1 cellular context compared by ENCODE assay signal in the genomic region with DNA sequence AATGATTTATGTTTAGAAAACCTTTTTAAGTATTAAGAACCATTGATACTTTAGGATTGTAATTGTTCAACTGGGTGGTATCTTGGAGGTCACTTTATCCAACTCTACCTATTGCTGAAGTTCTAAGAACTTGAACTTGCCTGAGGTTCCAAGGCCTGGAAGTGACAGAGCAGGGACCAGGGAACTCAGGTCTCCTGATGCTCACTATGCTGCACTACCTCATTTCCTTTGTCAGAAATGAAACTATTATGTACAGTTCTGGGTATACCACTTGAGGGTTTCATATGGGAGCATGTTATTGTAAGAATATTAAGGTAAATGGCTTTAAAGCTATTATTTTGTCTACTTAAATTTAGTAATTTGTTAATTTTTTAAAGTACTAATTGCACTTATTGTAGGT.
TF ChIP-seq lines count a peak whose summit lies in the region.

No MANE protein-coding gene starts in this region.

TF ChIP-seq in GM12878, 131 proteins besides CTCF, POLR2A, EP300 and RAD21 (continued from another document):
- TF ChIP-seq CHD2 (IDR thresholded peaks at IDR 0.05; ENCODE audit: borderline replicate concordance, low read depth, low read length) (no peak), IKZF2 (IDR thresholded peaks at IDR 0.05) (no peak), EED (IDR thresholded peaks at IDR 0.05; ENCODE audit: low read depth) (peak; percentile 59; the same call in 1 of the 2 replicates), SRF (IDR thresholded peaks at IDR 0.05; ENCODE audit: low read depth in 2 of 2, low read length in 2 of 2) (no peak), ZBED1 (IDR thresholded peaks at IDR 0.05; ENCODE audit: borderline replicate concordance) (no peak), HDAC2 (IDR thresholded peaks at IDR 0.05) (no peak), NFIC (IDR thresholded peaks at IDR 0.05; ENCODE audit: low read depth, low read length) (peak; percentile 55; the same call in 1 of the 2 replicates), PAX5 (IDR thresholded peaks at IDR 0.05; ENCODE audit: borderline replicate concordance, low read depth, low read length) (no peak), JUNB (IDR thresholded peaks at IDR 0.05) (no peak), FOS (IDR thresholded peaks at IDR 0.05; ENCODE audit: borderline replicate concordance, extremely low read depth, insufficient read length) (no peak), RUNX3 (IDR thresholded peaks at IDR 0.05; ENCODE audit: low read length) (peak; percentile 43; the same call in 1 of the 2 replicates), POLR2AphosphoS2 (IDR thresholded peaks at IDR 0.05; ENCODE audit: low read depth, low read length) (no peak), NR2F1 (conservative IDR thresholded peaks at IDR 0.05) (no peak), HDAC6 (IDR thresholded peaks at IDR 0.05; ENCODE audit: unreplicated experiment) (no peak), KDM1A (IDR thresholded peaks at IDR 0.05; ENCODE audit: borderline replicate concordance) (no peak), TCF12 (IDR thresholded peaks at IDR 0.05; ENCODE audit: low read depth, low read length) (no peak), DPF2 (IDR thresholded peaks at IDR 0.05) (no peak), MTA2 (IDR thresholded peaks at IDR 0.05; ENCODE audit: low read depth) (no peak), SREBF2 (IDR thresholded peaks at IDR 0.05; ENCODE audit: low read length) (no peak), EGR1 (IDR thresholded peaks at IDR 0.05; ENCODE audit: borderline replicate concordance in 1 of 2, low read depth in 2 of 2, low read length in 2 of 2) (no peak), SPI1 (IDR thresholded peaks at IDR 0.05; ENCODE audit: borderline replicate concordance, insufficient read depth, low read depth, low read length) (peak; percentile 41; the same call in 1 of the 2 replicates), HDGF (IDR thresholded peaks at IDR 0.05) (no peak), BRCA1 (IDR thresholded peaks at IDR 0.05; ENCODE audit: low read depth, low read length) (no peak), BMI1 (IDR thresholded peaks at IDR 0.05; ENCODE audit: borderline replicate concordance) (no peak), CREM (IDR thresholded peaks at IDR 0.05; ENCODE audit: low read depth) (peak; percentile 23; the same call in 1 of the 2 replicates), NFXL1 (IDR thresholded peaks at IDR 0.05; ENCODE audit: borderline replicate concordance) (no peak)
- TF ChIP-seq, protein P1, sequence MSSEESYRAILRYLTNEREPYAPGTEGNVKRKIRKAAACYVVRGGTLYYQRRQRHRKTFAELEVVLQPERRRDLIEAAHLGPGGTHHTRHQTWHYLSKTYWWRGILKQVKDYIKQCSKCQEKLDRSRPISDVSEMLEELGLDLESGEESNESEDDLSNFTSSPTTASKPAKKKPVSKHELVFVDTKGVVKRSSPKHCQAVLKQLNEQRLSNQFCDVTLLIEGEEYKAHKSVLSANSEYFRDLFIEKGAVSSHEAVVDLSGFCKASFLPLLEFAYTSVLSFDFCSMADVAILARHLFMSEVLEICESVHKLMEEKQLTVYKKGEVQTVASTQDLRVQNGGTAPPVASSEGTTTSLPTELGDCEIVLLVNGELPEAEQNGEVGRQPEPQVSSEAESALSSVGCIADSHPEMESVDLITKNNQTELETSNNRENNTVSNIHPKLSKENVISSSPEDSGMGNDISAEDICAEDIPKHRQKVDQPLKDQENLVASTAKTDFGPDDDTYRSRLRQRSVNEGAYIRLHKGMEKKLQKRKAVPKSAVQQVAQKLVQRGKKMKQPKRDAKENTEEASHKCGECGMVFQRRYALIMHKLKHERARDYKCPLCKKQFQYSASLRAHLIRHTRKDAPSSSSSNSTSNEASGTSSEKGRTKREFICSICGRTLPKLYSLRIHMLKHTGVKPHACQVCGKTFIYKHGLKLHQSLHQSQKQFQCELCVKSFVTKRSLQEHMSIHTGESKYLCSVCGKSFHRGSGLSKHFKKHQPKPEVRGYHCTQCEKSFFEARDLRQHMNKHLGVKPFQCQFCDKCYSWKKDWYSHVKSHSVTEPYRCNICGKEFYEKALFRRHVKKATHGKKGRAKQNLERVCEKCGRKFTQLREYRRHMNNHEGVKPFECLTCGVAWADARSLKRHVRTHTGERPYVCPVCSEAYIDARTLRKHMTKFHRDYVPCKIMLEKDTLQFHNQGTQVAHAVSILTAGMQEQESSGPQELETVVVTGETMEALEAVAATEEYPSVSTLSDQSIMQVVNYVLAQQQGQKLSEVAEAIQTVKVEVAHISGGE (CRISPR knock-in tag; IDR thresholded peaks at IDR 0.05) = no peak
- TF ChIP-seq, protein P2, sequence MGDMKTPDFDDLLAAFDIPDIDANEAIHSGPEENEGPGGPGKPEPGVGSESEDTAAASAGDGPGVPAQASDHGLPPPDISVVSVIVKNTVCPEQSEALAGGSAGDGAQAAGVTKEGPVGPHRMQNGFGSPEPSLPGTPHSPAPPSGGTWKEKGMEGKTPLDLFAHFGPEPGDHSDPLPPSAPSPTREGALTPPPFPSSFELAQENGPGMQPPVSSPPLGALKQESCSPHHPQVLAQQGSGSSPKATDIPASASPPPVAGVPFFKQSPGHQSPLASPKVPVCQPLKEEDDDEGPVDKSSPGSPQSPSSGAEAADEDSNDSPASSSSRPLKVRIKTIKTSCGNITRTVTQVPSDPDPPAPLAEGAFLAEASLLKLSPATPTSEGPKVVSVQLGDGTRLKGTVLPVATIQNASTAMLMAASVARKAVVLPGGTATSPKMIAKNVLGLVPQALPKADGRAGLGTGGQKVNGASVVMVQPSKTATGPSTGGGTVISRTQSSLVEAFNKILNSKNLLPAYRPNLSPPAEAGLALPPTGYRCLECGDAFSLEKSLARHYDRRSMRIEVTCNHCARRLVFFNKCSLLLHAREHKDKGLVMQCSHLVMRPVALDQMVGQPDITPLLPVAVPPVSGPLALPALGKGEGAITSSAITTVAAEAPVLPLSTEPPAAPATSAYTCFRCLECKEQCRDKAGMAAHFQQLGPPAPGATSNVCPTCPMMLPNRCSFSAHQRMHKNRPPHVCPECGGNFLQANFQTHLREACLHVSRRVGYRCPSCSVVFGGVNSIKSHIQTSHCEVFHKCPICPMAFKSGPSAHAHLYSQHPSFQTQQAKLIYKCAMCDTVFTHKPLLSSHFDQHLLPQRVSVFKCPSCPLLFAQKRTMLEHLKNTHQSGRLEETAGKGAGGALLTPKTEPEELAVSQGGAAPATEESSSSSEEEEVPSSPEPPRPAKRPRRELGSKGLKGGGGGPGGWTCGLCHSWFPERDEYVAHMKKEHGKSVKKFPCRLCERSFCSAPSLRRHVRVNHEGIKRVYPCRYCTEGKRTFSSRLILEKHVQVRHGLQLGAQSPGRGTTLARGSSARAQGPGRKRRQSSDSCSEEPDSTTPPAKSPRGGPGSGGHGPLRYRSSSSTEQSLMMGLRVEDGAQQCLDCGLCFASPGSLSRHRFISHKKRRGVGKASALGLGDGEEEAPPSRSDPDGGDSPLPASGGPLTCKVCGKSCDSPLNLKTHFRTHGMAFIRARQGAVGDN (IDR thresholded peaks at IDR 0.05) = peak; percentile 31; the same call in 1 of the 2 replicates
- TF ChIP-seq, protein P3, sequence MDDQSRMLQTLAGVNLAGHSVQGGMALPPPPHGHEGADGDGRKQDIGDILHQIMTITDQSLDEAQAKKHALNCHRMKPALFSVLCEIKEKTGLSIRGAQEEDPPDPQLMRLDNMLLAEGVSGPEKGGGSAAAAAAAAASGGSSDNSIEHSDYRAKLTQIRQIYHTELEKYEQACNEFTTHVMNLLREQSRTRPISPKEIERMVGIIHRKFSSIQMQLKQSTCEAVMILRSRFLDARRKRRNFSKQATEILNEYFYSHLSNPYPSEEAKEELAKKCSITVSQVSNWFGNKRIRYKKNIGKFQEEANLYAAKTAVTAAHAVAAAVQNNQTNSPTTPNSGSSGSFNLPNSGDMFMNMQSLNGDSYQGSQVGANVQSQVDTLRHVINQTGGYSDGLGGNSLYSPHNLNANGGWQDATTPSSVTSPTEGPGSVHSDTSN (IDR thresholded peaks at IDR 0.05; ENCODE audit: insufficient replicate concordance, low read depth, low read length) = no peak
- TF ChIP-seq, protein P4, sequence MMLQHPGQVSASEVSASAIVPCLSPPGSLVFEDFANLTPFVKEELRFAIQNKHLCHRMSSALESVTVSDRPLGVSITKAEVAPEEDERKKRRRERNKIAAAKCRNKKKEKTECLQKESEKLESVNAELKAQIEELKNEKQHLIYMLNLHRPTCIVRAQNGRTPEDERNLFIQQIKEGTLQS (IDR thresholded peaks at IDR 0.05; ENCODE audit: borderline replicate concordance, extremely low read depth, low read depth, low read length) = no peak
- TF ChIP-seq, protein P5, sequence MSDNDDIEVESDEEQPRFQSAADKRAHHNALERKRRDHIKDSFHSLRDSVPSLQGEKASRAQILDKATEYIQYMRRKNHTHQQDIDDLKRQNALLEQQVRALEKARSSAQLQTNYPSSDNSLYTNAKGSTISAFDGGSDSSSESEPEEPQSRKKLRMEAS (IDR thresholded peaks at IDR 0.05; ENCODE audit: low read depth, low read length) = no peak
- TF ChIP-seq, protein P6, sequence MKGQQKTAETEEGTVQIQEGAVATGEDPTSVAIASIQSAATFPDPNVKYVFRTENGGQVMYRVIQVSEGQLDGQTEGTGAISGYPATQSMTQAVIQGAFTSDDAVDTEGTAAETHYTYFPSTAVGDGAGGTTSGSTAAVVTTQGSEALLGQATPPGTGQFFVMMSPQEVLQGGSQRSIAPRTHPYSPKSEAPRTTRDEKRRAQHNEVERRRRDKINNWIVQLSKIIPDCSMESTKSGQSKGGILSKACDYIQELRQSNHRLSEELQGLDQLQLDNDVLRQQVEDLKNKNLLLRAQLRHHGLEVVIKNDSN (IDR thresholded peaks at IDR 0.05; ENCODE audit: borderline replicate concordance, extremely low read length, insufficient read depth, low read depth, low read length) = no peak
- TF ChIP-seq, protein P7, sequence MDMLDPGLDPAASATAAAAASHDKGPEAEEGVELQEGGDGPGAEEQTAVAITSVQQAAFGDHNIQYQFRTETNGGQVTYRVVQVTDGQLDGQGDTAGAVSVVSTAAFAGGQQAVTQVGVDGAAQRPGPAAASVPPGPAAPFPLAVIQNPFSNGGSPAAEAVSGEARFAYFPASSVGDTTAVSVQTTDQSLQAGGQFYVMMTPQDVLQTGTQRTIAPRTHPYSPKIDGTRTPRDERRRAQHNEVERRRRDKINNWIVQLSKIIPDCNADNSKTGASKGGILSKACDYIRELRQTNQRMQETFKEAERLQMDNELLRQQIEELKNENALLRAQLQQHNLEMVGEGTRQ (IDR thresholded peaks at IDR 0.05; ENCODE audit: borderline replicate concordance, low read depth, low read length) = no peak
- TF ChIP-seq, protein P8, sequence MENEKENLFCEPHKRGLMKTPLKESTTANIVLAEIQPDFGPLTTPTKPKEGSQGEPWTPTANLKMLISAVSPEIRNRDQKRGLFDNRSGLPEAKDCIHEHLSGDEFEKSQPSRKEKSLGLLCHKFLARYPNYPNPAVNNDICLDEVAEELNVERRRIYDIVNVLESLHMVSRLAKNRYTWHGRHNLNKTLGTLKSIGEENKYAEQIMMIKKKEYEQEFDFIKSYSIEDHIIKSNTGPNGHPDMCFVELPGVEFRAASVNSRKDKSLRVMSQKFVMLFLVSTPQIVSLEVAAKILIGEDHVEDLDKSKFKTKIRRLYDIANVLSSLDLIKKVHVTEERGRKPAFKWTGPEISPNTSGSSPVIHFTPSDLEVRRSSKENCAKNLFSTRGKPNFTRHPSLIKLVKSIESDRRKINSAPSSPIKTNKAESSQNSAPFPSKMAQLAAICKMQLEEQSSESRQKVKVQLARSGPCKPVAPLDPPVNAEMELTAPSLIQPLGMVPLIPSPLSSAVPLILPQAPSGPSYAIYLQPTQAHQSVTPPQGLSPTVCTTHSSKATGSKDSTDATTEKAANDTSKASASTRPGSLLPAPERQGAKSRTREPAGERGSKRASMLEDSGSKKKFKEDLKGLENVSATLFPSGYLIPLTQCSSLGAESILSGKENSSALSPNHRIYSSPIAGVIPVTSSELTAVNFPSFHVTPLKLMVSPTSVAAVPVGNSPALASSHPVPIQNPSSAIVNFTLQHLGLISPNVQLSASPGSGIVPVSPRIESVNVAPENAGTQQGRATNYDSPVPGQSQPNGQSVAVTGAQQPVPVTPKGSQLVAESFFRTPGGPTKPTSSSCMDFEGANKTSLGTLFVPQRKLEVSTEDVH (IDR thresholded peaks at IDR 0.05; ENCODE audit: low read depth, partially characterized antibody) = no peak
- TF ChIP-seq, protein P9, sequence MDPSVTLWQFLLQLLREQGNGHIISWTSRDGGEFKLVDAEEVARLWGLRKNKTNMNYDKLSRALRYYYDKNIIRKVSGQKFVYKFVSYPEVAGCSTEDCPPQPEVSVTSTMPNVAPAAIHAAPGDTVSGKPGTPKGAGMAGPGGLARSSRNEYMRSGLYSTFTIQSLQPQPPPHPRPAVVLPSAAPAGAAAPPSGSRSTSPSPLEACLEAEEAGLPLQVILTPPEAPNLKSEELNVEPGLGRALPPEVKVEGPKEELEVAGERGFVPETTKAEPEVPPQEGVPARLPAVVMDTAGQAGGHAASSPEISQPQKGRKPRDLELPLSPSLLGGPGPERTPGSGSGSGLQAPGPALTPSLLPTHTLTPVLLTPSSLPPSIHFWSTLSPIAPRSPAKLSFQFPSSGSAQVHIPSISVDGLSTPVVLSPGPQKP (IDR thresholded peaks at IDR 0.05; ENCODE audit: low read depth, low read length) = no peak
TF ChIP-seq in GM12878: peak in this region for 9.
